ENCODE assay signal across 10 cellular contexts in the genomic region with DNA sequence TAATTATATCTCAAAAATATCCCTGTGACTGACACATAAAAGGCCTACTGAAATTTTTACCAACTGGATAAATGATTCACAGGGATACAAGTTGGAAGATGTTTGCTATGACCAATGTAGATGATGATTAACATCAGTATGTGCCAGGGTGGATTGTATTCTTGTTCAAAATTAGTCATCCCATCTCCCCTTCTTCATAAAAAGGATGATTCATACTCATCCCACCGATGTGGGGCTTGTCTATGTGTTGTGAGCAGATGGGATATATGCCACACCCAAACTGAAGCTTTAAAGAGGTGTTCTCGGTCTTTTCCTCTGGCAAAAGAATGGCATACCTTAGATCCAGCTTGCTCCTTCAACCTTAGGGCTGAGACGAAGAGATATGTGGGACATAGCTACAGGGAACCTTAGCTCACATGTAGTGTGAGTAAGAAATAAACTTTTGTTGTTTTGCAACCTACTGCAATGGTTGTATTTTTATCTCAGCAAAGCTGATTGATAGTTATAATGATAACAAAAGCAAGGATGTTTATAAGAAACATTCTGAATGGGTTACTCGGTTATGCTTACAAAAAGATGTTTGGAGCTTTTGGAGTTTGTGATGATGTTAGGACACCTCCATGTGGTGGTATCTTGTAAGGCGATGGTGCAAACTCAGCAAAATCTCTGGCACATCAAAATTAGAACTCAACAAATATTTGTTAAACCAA. TPM values are rescaled to one million over a fixed set of nuclear protein-coding genes. Genes with fewer than 3 reads are reported as not detected.
DNase-seq lines count a peak whose midpoint lies in the region; ATAC-seq and TF ChIP-seq lines count a peak whose summit lies in the region.
"Had no signal": no experiment of that assay in that cellular context is flagged by ENCODE, and none has a peak within 500 bp of the region (broad histone marks: within the 10 kb centered on the region; RNA-seq: fewer than 3 reads in every experiment).

No MANE protein-coding gene starts in this region.

- no peaks in the 10 kb centered on the region for H3K4me1 Mint-ChIP-seq in neural crest cell

- no peak for TF ChIP-seq POLR2A in stomach (IDR thresholded peaks at IDR 0.05)

- H3K9ac ChIP-seq in Karpas-422 (ENCODE audit: low read length) (no peak overlapping the region), mammary epithelial cell (ENCODE audit: insufficient read depth, low read length) (peak overlapping the region; percentile 43)

- H3K79me2 ChIP-seq in Karpas-422 (ENCODE audit: low read length) (no peaks in the 10 kb centered on the region), mammary epithelial cell (ENCODE audit: insufficient read depth, low read length) (no peaks in the 10 kb centered on the region)

- CTCF ChIA-PET in mammary epithelial cell (lab: Charles Lee; ENCODE audit: low non-redundant PET): interaction anchor here (0.5 to 1.0 kb wide), 7 partner anchors 167 to 910 kb away, joined by 3 to 7 read pairs (median 6); no protein-coding TSS in a partner anchor

- no peaks in the 10 kb centered on the region for H3K36me3 Mint-ChIP-seq in neural crest cell (ENCODE audit: low read depth)

- H3K4me3 Mint-ChIP-seq in neural crest cell: no peak overlapping the region

- WGBS in mammary epithelial cell (ENCODE audit: low coverage, missing lambda C conversion rate): 0% methylated on average over 5 of the region's 5 CpGs
- WGBS in stomach, 5 donors: 45 to 54% (median 52%) methylated on average over 5 of the region's 5 CpGs

- no peak for TF ChIP-seq EP300 in stomach (IDR thresholded peaks at IDR 0.05)

- peak; percentile 13 for DNase-seq in G401 (ENCODE audit: low spot score)
- peak; percentile 71 for DNase-seq in Karpas-422
- DNase-seq in mammary epithelial cell: peak; percentile 98
- no peak for DNase-seq in neural crest cell (ENCODE audit: low read depth, low spot score)
- no peak for DNase-seq in DMS79 treated with DMSO at 0.1 percent for 48 hours (lab: John Stamatoyannopoulos, UW)
- DNase-seq in stomach: no peak
- DNase-seq: pancreas had no signal

- H3K9me3 ChIP-seq in Karpas-422 (ENCODE audit: low read length): no peaks in the 10 kb centered on the region
- H3K9me3 ChIP-seq in mammary epithelial cell (replicated peaks; ENCODE audit: insufficient read depth, low read length): peaks cover 2% of the 10 kb centered on the region
- H3K9me3 ChIP-seq in stomach: no peaks in the 10 kb centered on the region
- H3K9me3 ChIP-seq: pancreas had no signal

- no peak overlapping the region for H3K27ac Mint-ChIP-seq in neural crest cell (ENCODE audit: unreplicated experiment)

- H2AFZ ChIP-seq in Karpas-422 (ENCODE audit: low read length) (no peak overlapping the region), mammary epithelial cell (ENCODE audit: low read depth, low read length) (peak overlapping the region; percentile 72)

- H4K20me1 ChIP-seq in Karpas-422 (ENCODE audit: insufficient read depth, low read depth, low read length) (no peaks in the 10 kb centered on the region), mammary epithelial cell (ENCODE audit: insufficient read depth, low read length) (no peaks in the 10 kb centered on the region)

- no peaks in the 10 kb centered on the region for H3K9me3 Mint-ChIP-seq in neural crest cell

- H3K9me2 ChIP-seq in Karpas-422 (replicated peaks; ENCODE audit: insufficient read depth, low read length): no peaks in the 10 kb centered on the region

- intact Hi-C loops in mammary epithelial cell (cut with micrococcal nuclease) (loop anchor here (1.0 to 5.0 kb wide), 6 partner anchors 98 to 1348 kb away; no protein-coding TSS in a partner anchor), stomach (cut with DNase I; ENCODE audit: low total_unique reads) (no loop called here)

- H3K4me2 ChIP-seq in Karpas-422 (ENCODE audit: low read depth, low read length, poor library complexity, severe bottlenecking): no peak overlapping the region
- peak overlapping the region; percentile 73 for H3K4me2 ChIP-seq in mammary epithelial cell (ENCODE audit: insufficient read depth, low read depth, low read length)

- H3K27me3 Mint-ChIP-seq in neural crest cell (ENCODE audit: low read depth): no peaks in the 10 kb centered on the region

- BruUV-seq in mammary epithelial cell (replicated peaks; lab: Mats Ljungman, UMichigan): TSS peak; percentile 94

- no peaks in the 10 kb centered on the region for H3K27me3 ChIP-seq in Karpas-422 (ENCODE audit: low read length)
- H3K27me3 ChIP-seq in mammary epithelial cell (ENCODE audit: insufficient read depth, low read length): no peaks in the 10 kb centered on the region
- H3K27me3 ChIP-seq in stomach: no peaks in the 10 kb centered on the region
- H3K27me3 ChIP-seq: pancreas had no signal

- in situ Hi-C loops in G401 (cut with HindIII; ENCODE audit: low sequenced_read_pairs): no loop called here
- in situ Hi-C loops in mammary epithelial cell (cut with MboI; ENCODE audit: low sequenced_read_pairs in 2 of 2): no loop called here

- TF ChIP-seq CTCF in mammary epithelial cell (conservative IDR thresholded peaks at IDR 0.05 in 1 of 2, IDR thresholded peaks at IDR 0.05 in 1 of 2; ENCODE audit: extremely low read depth in 1 of 2, insufficient read depth in 1 of 2, low read depth in 1 of 2, low read length in 2 of 2): peak; percentile 48 to 62
- TF ChIP-seq CTCF in neural crest cell (conservative IDR thresholded peaks at IDR 0.05): peak; percentile 56
- TF ChIP-seq CTCF in stomach (IDR thresholded peaks at IDR 0.05): peak in 2 of 7 experiments; percentile 27 to 41

- H3K4me3 ChIP-seq in Karpas-422 (ENCODE audit: low read length): no peak overlapping the region
- H3K4me3 ChIP-seq in mammary epithelial cell (replicated peaks in 1 of 3; ENCODE audit: insufficient read depth in 1 of 3, low read depth in 2 of 3, low read length in 3 of 3): peak overlapping the region in 2 of 3 experiments; percentile 6 to 14
- H3K4me3 ChIP-seq in stomach: no peak overlapping the region
- H3K4me3 ChIP-seq: pancreas had no signal

- ATAC-seq in GM21367 (IDR thresholded peaks at IDR 0.05; ENCODE audit: unreplicated experiment) (peak; percentile 78), HG02970 (IDR thresholded peaks at IDR 0.05; ENCODE audit: low FRiP score, unreplicated experiment) (no peak)

- H3K4me1 ChIP-seq in Karpas-422 (ENCODE audit: low read length): 0 out of 2 replicates have a peak, but pooled peaks cover 2% of the 10 kb centered on the region
- peaks cover 20% of the 10 kb centered on the region for H3K4me1 ChIP-seq in mammary epithelial cell (ENCODE audit: insufficient read depth, low read length)
- H3K4me1 ChIP-seq in stomach: no peaks in the 10 kb centered on the region
- H3K4me1 ChIP-seq: pancreas had no signal

- dilution Hi-C loops in mammary epithelial cell (cut with HindIII; ENCODE audit: low sequenced_read_pairs): no loop called here

- no peak overlapping the region for H3K27ac ChIP-seq in Karpas-422 (ENCODE audit: low read length)
- peak overlapping the region; percentile 79 for H3K27ac ChIP-seq in mammary epithelial cell (ENCODE audit: insufficient read depth, low read depth, low read length)
- H3K27ac ChIP-seq in stomach: no peak overlapping the region
- H3K27ac ChIP-seq: pancreas had no signal

- H3K36me3 ChIP-seq in Karpas-422 (ENCODE audit: insufficient read depth, low read length) (no peaks in the 10 kb centered on the region), mammary epithelial cell (ENCODE audit: insufficient read depth, low read length) (no peaks in the 10 kb centered on the region), stomach (no peaks in the 10 kb centered on the region)
- H3K36me3 ChIP-seq: pancreas had no signal

RNA-seq across cellular contexts. Expression of gene SPATA17, which starts 29.4 kb away (rescaled TPM):
- 1.2 and 2.3 TPM in 2 replicates for total RNA-seq in G401 (2014; rRNA removed; shearing (Covaris generic))
- total RNA-seq in Karpas-422 (2014; rRNA removed; shearing (Covaris generic); ENCODE audit: low replicate concordance): 0.87 and 6.6 TPM in 2 replicates
- 1 to 10 TPM; 1.1 to 1.5 TPM for total RNA-seq in mammary epithelial cell
- polyA plus RNA-seq in mammary epithelial cell: 0.23 TPM
- polyA minus RNA-seq in mammary epithelial cell: not detected
- total RNA-seq in neural crest cell: 1.7 and 2.5 TPM in 2 replicates
- 1 to 10 TPM in 3 of 5 donors, not detected in 2; 1.5 to 2.3 (median 2.2) TPM for total RNA-seq in stomach
- under 1 TPM in 2 of 3 donors, not detected in 1; 0.12 to 0.58 TPM for polyA plus RNA-seq in stomach
- total RNA-seq: T-helper 2 cell treated with Interferon-gamma antibody and Interleukin-4, amounts not matched to agents 100 ng/mL and 5 ng/mL, for 36 hours had no signal

RNA-seq across cellular contexts. Expression of gene GPATCH2, which starts 29.6 kb away (rescaled TPM):
- total RNA-seq in G401 (2014; rRNA removed; shearing (Covaris generic)): 8.2 and 12.7 TPM in 2 replicates
- 22.9 and 26.8 TPM in 2 replicates for total RNA-seq in Karpas-422 (2014; rRNA removed; shearing (Covaris generic); ENCODE audit: low replicate concordance)
- 10 to 100 TPM; 18.8 to 25.8 TPM for total RNA-seq in mammary epithelial cell
- polyA plus RNA-seq in mammary epithelial cell: 5.2 TPM
- polyA minus RNA-seq in mammary epithelial cell: 10.7 TPM
- 16.6 and 18.3 TPM in 2 replicates for total RNA-seq in neural crest cell
- 10 to 100 TPM in 4 of 5 donors, 1 to 10 TPM in 1; 7.0 to 42.8 (median 26.3) TPM for total RNA-seq in stomach
- polyA plus RNA-seq in stomach: 1 to 10 TPM; 2.4 to 5.2 (median 3.1) TPM

Comparison
In these comparisons a context has a peak if more than half of its experiments do, and no peak if none do; other contexts are left out.
1. DNase-seq: peak in G401 (single experiment), Karpas-422 (single experiment) and mammary epithelial cell (single experiment); none in neural crest cell (single experiment), DMS79 treated with DMSO at 0.1 percent for 48 hours (single experiment) and stomach (single experiment).
2. H3K4me3 ChIP-seq: peak in mammary epithelial cell (2 of 3); none in Karpas-422 (single experiment) and stomach (0 of 4).